In genomic region chr6:38158762-38159350, GRCh38 we compare ENCODE assay signal across 24 cellular contexts.
"Had no signal": no experiment of that assay in that cellular context is flagged by ENCODE, and none has a peak within 500 bp of the region (broad histone marks: within the 10 kb centered on the region; RNA-seq: fewer than 3 reads in every experiment).

No MANE protein-coding gene starts in this region.

- ATAC-seq: activated CD8-positive, alpha-beta memory T cell treated with anti-CD3 and anti-CD28 coated beads, Interleukin-2, amount 10 ng/mL, durations not matched to agents 7 days and 5 days; activated CD8-positive, alpha-beta T cell treated with anti-CD3 and anti-CD28 coated beads for 36 hours; gastrocnemius medialis; left ventricle myocardium superior; T-helper 17 cell had no signal

- H3K9me3 Mint-ChIP-seq: activated B cell treated with CpG ODN at 0.5 μM for 24 hours; activated CD4-positive, alpha-beta T cell treated with anti-CD3 and anti-CD28 coated beads, Interleukin-2, amount 10 ng/mL, durations not matched to agents 24 days and 14 days; activated CD8-positive, alpha-beta T cell treated with anti-CD3 and anti-CD28 coated beads for 36 hours; activated naive CD8-positive, alpha-beta T cell treated with anti-CD3 and anti-CD28 coated beads for 36 hours; activated T-helper 1 cell treated with anti-CD3 and anti-CD28 coated beads, Interleukin-12 subunit alpha, Interleukin-12 subunit beta, Interleukin-2, Interleukin-4 antibody, amounts not matched to agents 30 ng/mL and 10 ng/mL and 1 ng/mL, durations not matched to agents 14 hours and 24 hours and 36 hours had no signal

- H3K4me3 Mint-ChIP-seq: activated B cell treated with CpG ODN at 0.5 μM for 24 hours; activated CD4-positive, alpha-beta T cell treated with anti-CD3 and anti-CD28 coated beads, Interleukin-2, amount 10 ng/mL, durations not matched to agents 24 days and 14 days; activated CD8-positive, alpha-beta memory T cell treated with anti-CD3 and anti-CD28 coated beads, Interleukin-2, amount 10 ng/mL, durations not matched to agents 7 days and 5 days; activated CD8-positive, alpha-beta T cell treated with anti-CD3 and anti-CD28 coated beads for 36 hours; activated naive CD8-positive, alpha-beta T cell treated with anti-CD3 and anti-CD28 coated beads for 36 hours; activated T-helper 1 cell treated with anti-CD3 and anti-CD28 coated beads, Interleukin-12 subunit alpha, Interleukin-12 subunit beta, Interleukin-2, Interleukin-4 antibody, amounts not matched to agents 30 ng/mL and 10 ng/mL and 1 ng/mL, durations not matched to agents 14 hours and 24 hours and 36 hours; T-helper 17 cell had no signal

- H3K4me1 Mint-ChIP-seq: activated B cell treated with CpG ODN at 0.5 μM for 24 hours; activated CD4-positive, alpha-beta T cell treated with anti-CD3 and anti-CD28 coated beads, Interleukin-2, amount 10 ng/mL, durations not matched to agents 24 days and 14 days; activated CD8-positive, alpha-beta memory T cell treated with anti-CD3 and anti-CD28 coated beads, Interleukin-2, amount 10 ng/mL, durations not matched to agents 7 days and 5 days; activated naive CD8-positive, alpha-beta T cell treated with anti-CD3 and anti-CD28 coated beads for 36 hours had no signal

- H3K27me3 Mint-ChIP-seq: activated B cell treated with CpG ODN at 0.5 μM for 24 hours; activated CD4-positive, alpha-beta T cell treated with anti-CD3 and anti-CD28 coated beads, Interleukin-2, amount 10 ng/mL, durations not matched to agents 24 days and 14 days; activated CD8-positive, alpha-beta memory T cell treated with anti-CD3 and anti-CD28 coated beads, Interleukin-2, amount 10 ng/mL, durations not matched to agents 7 days and 5 days; activated CD8-positive, alpha-beta T cell treated with anti-CD3 and anti-CD28 coated beads for 36 hours; activated naive CD8-positive, alpha-beta T cell treated with anti-CD3 and anti-CD28 coated beads for 36 hours; T-helper 17 cell had no signal

- DNase-seq: activated B cell treated with CpG ODN at 0.5 μM for 24 hours; activated CD4-positive, alpha-beta T cell treated with anti-CD3 and anti-CD28 coated beads, Interleukin-2, amount 10 ng/mL, durations not matched to agents 24 days and 14 days; activated CD8-positive, alpha-beta memory T cell treated with anti-CD3 and anti-CD28 coated beads, Interleukin-2, amount 10 ng/mL, durations not matched to agents 7 days and 5 days; activated CD8-positive, alpha-beta T cell treated with anti-CD3 and anti-CD28 coated beads for 36 hours; activated naive CD4-positive, alpha-beta T cell; activated naive CD8-positive, alpha-beta T cell treated with anti-CD3 and anti-CD28 coated beads for 36 hours; activated T-cell treated with anti-CD3 and anti-CD28 coated beads for 4 hours; amniotic stem cell; cerebellar nuclear complex; esophagus squamous epithelium; gastrocnemius medialis; hippocampal formation; left ventricle myocardium superior; occipital lobe; sigmoid colon; stimulated activated CD4-positive, alpha-beta T cell treated with anti-CD3 and anti-CD28 coated beads, Interleukin-15, amount 100 ng/mL, for 24 hours; stimulated activated naive CD4-positive, alpha-beta T cell; SW 1271; T-helper 17 cell; testis; trophoblast cell had no signal

- FAIRE-seq: islet of Langerhans had no signal

- H3K27ac ChIP-seq: coronary artery, esophagus squamous epithelium, gastrocnemius medialis, sigmoid colon, testis had no signal

- H3K36me3 Mint-ChIP-seq: activated CD8-positive, alpha-beta memory T cell treated with anti-CD3 and anti-CD28 coated beads, Interleukin-2, amount 10 ng/mL, durations not matched to agents 7 days and 5 days had no signal

- H3K27ac Mint-ChIP-seq: activated B cell treated with CpG ODN at 0.5 μM for 24 hours; activated CD4-positive, alpha-beta T cell treated with anti-CD3 and anti-CD28 coated beads, Interleukin-2, amount 10 ng/mL, durations not matched to agents 24 days and 14 days; activated CD8-positive, alpha-beta memory T cell treated with anti-CD3 and anti-CD28 coated beads, Interleukin-2, amount 10 ng/mL, durations not matched to agents 7 days and 5 days; activated CD8-positive, alpha-beta T cell treated with anti-CD3 and anti-CD28 coated beads for 36 hours; activated naive CD8-positive, alpha-beta T cell treated with anti-CD3 and anti-CD28 coated beads for 36 hours; activated T-helper 1 cell treated with anti-CD3 and anti-CD28 coated beads, Interleukin-12 subunit alpha, Interleukin-12 subunit beta, Interleukin-2, Interleukin-4 antibody, amounts not matched to agents 30 ng/mL and 10 ng/mL and 1 ng/mL, durations not matched to agents 14 hours and 24 hours and 36 hours; T-helper 17 cell had no signal
